Comparison of ENCODE assay signal across 1 cellular context in the genomic region with DNA sequence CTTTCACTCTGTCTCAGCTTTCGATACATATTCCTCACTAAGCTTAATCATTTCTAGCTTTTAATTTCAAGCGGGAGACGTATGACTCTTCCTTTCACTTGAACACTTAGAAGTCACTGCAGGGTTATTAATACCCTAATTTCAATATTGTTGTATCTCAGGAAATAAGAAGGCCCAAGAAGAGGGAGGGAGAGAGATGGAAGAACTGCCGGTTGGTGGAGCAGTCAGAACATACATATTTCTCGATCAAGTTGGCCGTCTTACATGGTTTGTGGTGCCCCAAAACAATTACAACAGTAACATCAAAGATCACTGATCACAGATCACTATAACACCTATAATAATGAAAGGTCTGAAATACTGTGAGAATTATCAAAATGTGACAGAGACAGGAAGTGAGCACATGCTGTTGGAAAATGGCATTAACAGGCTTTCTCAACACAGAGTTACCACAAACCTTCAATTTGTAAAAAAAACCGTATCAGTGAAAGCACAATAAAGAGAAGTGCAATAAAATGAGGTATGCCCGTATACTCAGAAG.
A peak's percentile ranks its signal among the peaks of the same experiment; 100 is the strongest.
TF ChIP-seq lines count a peak whose summit lies in the region.

No MANE protein-coding gene starts in this region.

TF ChIP-seq in GM12878, 131 proteins besides CTCF, POLR2A, EP300 and RAD21 (continued from another document and continues in another):
- TF ChIP-seq, protein P1, sequence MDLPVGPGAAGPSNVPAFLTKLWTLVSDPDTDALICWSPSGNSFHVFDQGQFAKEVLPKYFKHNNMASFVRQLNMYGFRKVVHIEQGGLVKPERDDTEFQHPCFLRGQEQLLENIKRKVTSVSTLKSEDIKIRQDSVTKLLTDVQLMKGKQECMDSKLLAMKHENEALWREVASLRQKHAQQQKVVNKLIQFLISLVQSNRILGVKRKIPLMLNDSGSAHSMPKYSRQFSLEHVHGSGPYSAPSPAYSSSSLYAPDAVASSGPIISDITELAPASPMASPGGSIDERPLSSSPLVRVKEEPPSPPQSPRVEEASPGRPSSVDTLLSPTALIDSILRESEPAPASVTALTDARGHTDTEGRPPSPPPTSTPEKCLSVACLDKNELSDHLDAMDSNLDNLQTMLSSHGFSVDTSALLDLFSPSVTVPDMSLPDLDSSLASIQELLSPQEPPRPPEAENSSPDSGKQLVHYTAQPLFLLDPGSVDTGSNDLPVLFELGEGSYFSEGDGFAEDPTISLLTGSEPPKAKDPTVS (IDR thresholded peaks at IDR 0.05; ENCODE audit: low read depth, low read length), result no peak
- TF ChIP-seq ETV6 (conservative IDR thresholded peaks at IDR 0.05 in 1 of 2, IDR thresholded peaks at IDR 0.05 in 1 of 2; ENCODE audit: borderline replicate concordance in 1 of 2, low read depth in 1 of 2), result peak in 1 of 2 experiments; percentile 90; a peak in 2 of 4 replicates
- TF ChIP-seq, protein P2, sequence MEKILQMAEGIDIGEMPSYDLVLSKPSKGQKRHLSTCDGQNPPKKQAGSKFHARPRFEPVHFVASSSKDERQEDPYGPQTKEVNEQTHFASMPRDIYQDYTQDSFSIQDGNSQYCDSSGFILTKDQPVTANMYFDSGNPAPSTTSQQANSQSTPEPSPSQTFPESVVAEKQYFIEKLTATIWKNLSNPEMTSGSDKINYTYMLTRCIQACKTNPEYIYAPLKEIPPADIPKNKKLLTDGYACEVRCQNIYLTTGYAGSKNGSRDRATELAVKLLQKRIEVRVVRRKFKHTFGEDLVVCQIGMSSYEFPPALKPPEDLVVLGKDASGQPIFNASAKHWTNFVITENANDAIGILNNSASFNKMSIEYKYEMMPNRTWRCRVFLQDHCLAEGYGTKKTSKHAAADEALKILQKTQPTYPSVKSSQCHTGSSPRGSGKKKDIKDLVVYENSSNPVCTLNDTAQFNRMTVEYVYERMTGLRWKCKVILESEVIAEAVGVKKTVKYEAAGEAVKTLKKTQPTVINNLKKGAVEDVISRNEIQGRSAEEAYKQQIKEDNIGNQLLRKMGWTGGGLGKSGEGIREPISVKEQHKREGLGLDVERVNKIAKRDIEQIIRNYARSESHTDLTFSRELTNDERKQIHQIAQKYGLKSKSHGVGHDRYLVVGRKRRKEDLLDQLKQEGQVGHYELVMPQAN (conservative IDR thresholded peaks at IDR 0.05), result no peak
- no peak for TF ChIP-seq STAT1 (conservative IDR thresholded peaks at IDR 0.05)
- no peak for TF ChIP-seq MYB (IDR thresholded peaks at IDR 0.05; ENCODE audit: borderline replicate concordance, low read depth, low read length)
- TF ChIP-seq, protein P3, sequence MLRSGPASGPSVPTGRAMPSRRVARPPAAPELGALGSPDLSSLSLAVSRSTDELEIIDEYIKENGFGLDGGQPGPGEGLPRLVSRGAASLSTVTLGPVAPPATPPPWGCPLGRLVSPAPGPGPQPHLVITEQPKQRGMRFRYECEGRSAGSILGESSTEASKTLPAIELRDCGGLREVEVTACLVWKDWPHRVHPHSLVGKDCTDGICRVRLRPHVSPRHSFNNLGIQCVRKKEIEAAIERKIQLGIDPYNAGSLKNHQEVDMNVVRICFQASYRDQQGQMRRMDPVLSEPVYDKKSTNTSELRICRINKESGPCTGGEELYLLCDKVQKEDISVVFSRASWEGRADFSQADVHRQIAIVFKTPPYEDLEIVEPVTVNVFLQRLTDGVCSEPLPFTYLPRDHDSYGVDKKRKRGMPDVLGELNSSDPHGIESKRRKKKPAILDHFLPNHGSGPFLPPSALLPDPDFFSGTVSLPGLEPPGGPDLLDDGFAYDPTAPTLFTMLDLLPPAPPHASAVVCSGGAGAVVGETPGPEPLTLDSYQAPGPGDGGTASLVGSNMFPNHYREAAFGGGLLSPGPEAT (IDR thresholded peaks at IDR 0.05; ENCODE audit: low read depth), result 0 out of 2 replicates have a peak, but pooled peaks have one; percentile 35
- no peak for TF ChIP-seq ZNF274 (IDR thresholded peaks at IDR 0.05; ENCODE audit: insufficient read depth, insufficient read length)
- peak; percentile 71 for TF ChIP-seq SREBF1 (IDR thresholded peaks at IDR 0.05; ENCODE audit: low read length)
- TF ChIP-seq, protein P4, sequence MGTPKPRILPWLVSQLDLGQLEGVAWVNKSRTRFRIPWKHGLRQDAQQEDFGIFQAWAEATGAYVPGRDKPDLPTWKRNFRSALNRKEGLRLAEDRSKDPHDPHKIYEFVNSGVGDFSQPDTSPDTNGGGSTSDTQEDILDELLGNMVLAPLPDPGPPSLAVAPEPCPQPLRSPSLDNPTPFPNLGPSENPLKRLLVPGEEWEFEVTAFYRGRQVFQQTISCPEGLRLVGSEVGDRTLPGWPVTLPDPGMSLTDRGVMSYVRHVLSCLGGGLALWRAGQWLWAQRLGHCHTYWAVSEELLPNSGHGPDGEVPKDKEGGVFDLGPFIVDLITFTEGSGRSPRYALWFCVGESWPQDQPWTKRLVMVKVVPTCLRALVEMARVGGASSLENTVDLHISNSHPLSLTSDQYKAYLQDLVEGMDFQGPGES (IDR thresholded peaks at IDR 0.05), result no peak
- TF ChIP-seq, protein P5, sequence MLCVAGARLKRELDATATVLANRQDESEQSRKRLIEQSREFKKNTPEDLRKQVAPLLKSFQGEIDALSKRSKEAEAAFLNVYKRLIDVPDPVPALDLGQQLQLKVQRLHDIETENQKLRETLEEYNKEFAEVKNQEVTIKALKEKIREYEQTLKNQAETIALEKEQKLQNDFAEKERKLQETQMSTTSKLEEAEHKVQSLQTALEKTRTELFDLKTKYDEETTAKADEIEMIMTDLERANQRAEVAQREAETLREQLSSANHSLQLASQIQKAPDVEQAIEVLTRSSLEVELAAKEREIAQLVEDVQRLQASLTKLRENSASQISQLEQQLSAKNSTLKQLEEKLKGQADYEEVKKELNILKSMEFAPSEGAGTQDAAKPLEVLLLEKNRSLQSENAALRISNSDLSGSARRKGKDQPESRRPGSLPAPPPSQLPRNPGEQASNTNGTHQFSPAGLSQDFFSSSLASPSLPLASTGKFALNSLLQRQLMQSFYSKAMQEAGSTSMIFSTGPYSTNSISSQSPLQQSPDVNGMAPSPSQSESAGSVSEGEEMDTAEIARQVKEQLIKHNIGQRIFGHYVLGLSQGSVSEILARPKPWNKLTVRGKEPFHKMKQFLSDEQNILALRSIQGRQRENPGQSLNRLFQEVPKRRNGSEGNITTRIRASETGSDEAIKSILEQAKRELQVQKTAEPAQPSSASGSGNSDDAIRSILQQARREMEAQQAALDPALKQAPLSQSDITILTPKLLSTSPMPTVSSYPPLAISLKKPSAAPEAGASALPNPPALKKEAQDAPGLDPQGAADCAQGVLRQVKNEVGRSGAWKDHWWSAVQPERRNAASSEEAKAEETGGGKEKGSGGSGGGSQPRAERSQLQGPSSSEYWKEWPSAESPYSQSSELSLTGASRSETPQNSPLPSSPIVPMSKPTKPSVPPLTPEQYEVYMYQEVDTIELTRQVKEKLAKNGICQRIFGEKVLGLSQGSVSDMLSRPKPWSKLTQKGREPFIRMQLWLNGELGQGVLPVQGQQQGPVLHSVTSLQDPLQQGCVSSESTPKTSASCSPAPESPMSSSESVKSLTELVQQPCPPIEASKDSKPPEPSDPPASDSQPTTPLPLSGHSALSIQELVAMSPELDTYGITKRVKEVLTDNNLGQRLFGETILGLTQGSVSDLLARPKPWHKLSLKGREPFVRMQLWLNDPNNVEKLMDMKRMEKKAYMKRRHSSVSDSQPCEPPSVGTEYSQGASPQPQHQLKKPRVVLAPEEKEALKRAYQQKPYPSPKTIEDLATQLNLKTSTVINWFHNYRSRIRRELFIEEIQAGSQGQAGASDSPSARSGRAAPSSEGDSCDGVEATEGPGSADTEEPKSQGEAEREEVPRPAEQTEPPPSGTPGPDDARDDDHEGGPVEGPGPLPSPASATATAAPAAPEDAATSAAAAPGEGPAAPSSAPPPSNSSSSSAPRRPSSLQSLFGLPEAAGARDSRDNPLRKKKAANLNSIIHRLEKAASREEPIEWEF (IDR thresholded peaks at IDR 0.05; ENCODE audit: insufficient replicate concordance, low read depth, low read length), result no peak
- TF ChIP-seq CHD1 (IDR thresholded peaks at IDR 0.05; ENCODE audit: low read depth, low read length), result no peak
- TF ChIP-seq SREBF2 (IDR thresholded peaks at IDR 0.05; ENCODE audit: low read length), result no peak
- TF ChIP-seq BMI1 (IDR thresholded peaks at IDR 0.05; ENCODE audit: borderline replicate concordance), result no peak; the same call in 1 of the 2 replicates
- no peak for TF ChIP-seq SUPT20H (IDR thresholded peaks at IDR 0.05; ENCODE audit: borderline replicate concordance, control insufficient read depth, low read depth, low read length)
- TF ChIP-seq MTA3 (IDR thresholded peaks at IDR 0.05; ENCODE audit: borderline replicate concordance, low read length), result no peak
- TF ChIP-seq NFXL1 (IDR thresholded peaks at IDR 0.05; ENCODE audit: borderline replicate concordance), result no peak
- TF ChIP-seq, protein P6, sequence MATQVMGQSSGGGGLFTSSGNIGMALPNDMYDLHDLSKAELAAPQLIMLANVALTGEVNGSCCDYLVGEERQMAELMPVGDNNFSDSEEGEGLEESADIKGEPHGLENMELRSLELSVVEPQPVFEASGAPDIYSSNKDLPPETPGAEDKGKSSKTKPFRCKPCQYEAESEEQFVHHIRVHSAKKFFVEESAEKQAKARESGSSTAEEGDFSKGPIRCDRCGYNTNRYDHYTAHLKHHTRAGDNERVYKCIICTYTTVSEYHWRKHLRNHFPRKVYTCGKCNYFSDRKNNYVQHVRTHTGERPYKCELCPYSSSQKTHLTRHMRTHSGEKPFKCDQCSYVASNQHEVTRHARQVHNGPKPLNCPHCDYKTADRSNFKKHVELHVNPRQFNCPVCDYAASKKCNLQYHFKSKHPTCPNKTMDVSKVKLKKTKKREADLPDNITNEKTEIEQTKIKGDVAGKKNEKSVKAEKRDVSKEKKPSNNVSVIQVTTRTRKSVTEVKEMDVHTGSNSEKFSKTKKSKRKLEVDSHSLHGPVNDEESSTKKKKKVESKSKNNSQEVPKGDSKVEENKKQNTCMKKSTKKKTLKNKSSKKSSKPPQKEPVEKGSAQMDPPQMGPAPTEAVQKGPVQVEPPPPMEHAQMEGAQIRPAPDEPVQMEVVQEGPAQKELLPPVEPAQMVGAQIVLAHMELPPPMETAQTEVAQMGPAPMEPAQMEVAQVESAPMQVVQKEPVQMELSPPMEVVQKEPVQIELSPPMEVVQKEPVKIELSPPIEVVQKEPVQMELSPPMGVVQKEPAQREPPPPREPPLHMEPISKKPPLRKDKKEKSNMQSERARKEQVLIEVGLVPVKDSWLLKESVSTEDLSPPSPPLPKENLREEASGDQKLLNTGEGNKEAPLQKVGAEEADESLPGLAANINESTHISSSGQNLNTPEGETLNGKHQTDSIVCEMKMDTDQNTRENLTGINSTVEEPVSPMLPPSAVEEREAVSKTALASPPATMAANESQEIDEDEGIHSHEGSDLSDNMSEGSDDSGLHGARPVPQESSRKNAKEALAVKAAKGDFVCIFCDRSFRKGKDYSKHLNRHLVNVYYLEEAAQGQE (IDR thresholded peaks at IDR 0.05; ENCODE audit: low read depth, low read length), result no peak
- TF ChIP-seq MTA2 (IDR thresholded peaks at IDR 0.05; ENCODE audit: low read depth), result 0 out of 2 replicates have a peak, but pooled peaks have one; percentile 31
- TF ChIP-seq POLR2AphosphoS2 (IDR thresholded peaks at IDR 0.05; ENCODE audit: low read depth, low read length), result no peak
- TF ChIP-seq RB1 (IDR thresholded peaks at IDR 0.05; ENCODE audit: borderline replicate concordance), result no peak
- no peak for TF ChIP-seq PAX8 (IDR thresholded peaks at IDR 0.05)
- TF ChIP-seq SIX5 (IDR thresholded peaks at IDR 0.05; ENCODE audit: low read depth, low read length, severe bottlenecking), result no peak
- TF ChIP-seq RFX5 (IDR thresholded peaks at IDR 0.05; ENCODE audit: low read depth, low read length), result no peak
- no peak for TF ChIP-seq CHD4 (IDR thresholded peaks at IDR 0.05)
- TF ChIP-seq, protein P7, sequence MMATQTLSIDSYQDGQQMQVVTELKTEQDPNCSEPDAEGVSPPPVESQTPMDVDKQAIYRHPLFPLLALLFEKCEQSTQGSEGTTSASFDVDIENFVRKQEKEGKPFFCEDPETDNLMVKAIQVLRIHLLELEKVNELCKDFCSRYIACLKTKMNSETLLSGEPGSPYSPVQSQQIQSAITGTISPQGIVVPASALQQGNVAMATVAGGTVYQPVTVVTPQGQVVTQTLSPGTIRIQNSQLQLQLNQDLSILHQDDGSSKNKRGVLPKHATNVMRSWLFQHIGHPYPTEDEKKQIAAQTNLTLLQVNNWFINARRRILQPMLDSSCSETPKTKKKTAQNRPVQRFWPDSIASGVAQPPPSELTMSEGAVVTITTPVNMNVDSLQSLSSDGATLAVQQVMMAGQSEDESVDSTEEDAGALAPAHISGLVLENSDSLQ (IDR thresholded peaks at IDR 0.05), result no peak; the same call in 1 of the 2 replicates
- TF ChIP-seq HDGF (IDR thresholded peaks at IDR 0.05), result no peak
- TF ChIP-seq STAT3 (IDR thresholded peaks at IDR 0.05; ENCODE audit: low read depth, low read length), result no peak
- TF ChIP-seq CBX3 (IDR thresholded peaks at IDR 0.05; ENCODE audit: borderline replicate concordance, low read depth), result no peak
- no peak for TF ChIP-seq EZH2 (IDR thresholded peaks at IDR 0.05; ENCODE audit: borderline replicate concordance, control insufficient read depth, low read depth, low read length)
- TF ChIP-seq, protein P8, sequence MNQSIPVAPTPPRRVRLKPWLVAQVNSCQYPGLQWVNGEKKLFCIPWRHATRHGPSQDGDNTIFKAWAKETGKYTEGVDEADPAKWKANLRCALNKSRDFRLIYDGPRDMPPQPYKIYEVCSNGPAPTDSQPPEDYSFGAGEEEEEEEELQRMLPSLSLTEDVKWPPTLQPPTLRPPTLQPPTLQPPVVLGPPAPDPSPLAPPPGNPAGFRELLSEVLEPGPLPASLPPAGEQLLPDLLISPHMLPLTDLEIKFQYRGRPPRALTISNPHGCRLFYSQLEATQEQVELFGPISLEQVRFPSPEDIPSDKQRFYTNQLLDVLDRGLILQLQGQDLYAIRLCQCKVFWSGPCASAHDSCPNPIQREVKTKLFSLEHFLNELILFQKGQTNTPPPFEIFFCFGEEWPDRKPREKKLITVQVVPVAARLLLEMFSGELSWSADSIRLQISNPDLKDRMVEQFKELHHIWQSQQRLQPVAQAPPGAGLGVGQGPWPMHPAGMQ (IDR thresholded peaks at IDR 0.05; ENCODE audit: borderline replicate concordance), result no peak
- peak; percentile 20; the same call in 1 of the 2 replicates for TF ChIP-seq CREB1 (IDR thresholded peaks at IDR 0.05; ENCODE audit: low read depth)
- no peak; the same call in 1 of the 2 replicates for TF ChIP-seq ZNF217 (IDR thresholded peaks at IDR 0.05)
- TF ChIP-seq, protein P9, sequence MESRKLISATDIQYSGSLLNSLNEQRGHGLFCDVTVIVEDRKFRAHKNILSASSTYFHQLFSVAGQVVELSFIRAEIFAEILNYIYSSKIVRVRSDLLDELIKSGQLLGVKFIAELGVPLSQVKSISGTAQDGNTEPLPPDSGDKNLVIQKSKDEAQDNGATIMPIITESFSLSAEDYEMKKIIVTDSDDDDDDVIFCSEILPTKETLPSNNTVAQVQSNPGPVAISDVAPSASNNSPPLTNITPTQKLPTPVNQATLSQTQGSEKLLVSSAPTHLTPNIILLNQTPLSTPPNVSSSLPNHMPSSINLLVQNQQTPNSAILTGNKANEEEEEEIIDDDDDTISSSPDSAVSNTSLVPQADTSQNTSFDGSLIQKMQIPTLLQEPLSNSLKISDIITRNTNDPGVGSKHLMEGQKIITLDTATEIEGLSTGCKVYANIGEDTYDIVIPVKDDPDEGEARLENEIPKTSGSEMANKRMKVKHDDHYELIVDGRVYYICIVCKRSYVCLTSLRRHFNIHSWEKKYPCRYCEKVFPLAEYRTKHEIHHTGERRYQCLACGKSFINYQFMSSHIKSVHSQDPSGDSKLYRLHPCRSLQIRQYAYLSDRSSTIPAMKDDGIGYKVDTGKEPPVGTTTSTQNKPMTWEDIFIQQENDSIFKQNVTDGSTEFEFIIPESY (IDR thresholded peaks at IDR 0.05), result no peak
- no peak for TF ChIP-seq ZNF207 (IDR thresholded peaks at IDR 0.05; ENCODE audit: borderline replicate concordance)
- TF ChIP-seq, protein P10, sequence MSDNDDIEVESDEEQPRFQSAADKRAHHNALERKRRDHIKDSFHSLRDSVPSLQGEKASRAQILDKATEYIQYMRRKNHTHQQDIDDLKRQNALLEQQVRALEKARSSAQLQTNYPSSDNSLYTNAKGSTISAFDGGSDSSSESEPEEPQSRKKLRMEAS (IDR thresholded peaks at IDR 0.05; ENCODE audit: low read depth, low read length), result no peak
- TF ChIP-seq NFYA (IDR thresholded peaks at IDR 0.05; ENCODE audit: borderline replicate concordance, low read depth, low read length), result no peak
- no peak for TF ChIP-seq ZNF622 (IDR thresholded peaks at IDR 0.05)
